Comparison of ENCODE assay signal across 2 cellular contexts in genomic region chr6:24933266-24933665, GRCh38.
TF ChIP-seq lines count a peak whose summit lies in the region.

No MANE protein-coding gene starts in this region.

TF ChIP-seq in H1, 55 proteins besides CTCF, POLR2A, EP300 and RAD21:
- TF ChIP-seq E2F6 (IDR thresholded peaks at IDR 0.05) (no peak), EZH2 (IDR thresholded peaks at IDR 0.05; ENCODE audit: low read depth, low read length, severe bottlenecking) (no peak), SP1 (IDR thresholded peaks at IDR 0.05; ENCODE audit: low read depth, low read length) (no peak), SIRT6 (IDR thresholded peaks at IDR 0.05; ENCODE audit: low read length) (no peak), USF2 (IDR thresholded peaks at IDR 0.05; ENCODE audit: low read length) (no peak), KDM1A (IDR thresholded peaks at IDR 0.05; ENCODE audit: borderline replicate concordance, low read length) (no peak), JUND (IDR thresholded peaks at IDR 0.05; ENCODE audit: low read length) (no peak), HDAC2 (IDR thresholded peaks at IDR 0.05; ENCODE audit: borderline replicate concordance in 1 of 2, low read depth in 2 of 2, low read length in 2 of 2) (no peak), SIN3A (conservative IDR thresholded peaks at IDR 0.05 in 1 of 2, IDR thresholded peaks at IDR 0.05 in 1 of 2; ENCODE audit: low read depth in 1 of 2, low read length in 2 of 2) (no peak), ASH2L (IDR thresholded peaks at IDR 0.05; ENCODE audit: low read length) (no peak), SP4 (IDR thresholded peaks at IDR 0.05; ENCODE audit: low read length) (no peak), TBP (IDR thresholded peaks at IDR 0.05; ENCODE audit: low read depth, low read length) (no peak)

TF ChIP-seq in SK-N-SH treated with all-trans-retinoic acid at 6 μM for 48 hours, 23 proteins besides CTCF, POLR2A, EP300 and RAD21:
- TF ChIP-seq TSHZ2 (CRISPR knock-in tag; IDR thresholded peaks at IDR 0.05), result no peak
- TF ChIP-seq PPARA (CRISPR knock-in tag; IDR thresholded peaks at IDR 0.05; ENCODE audit: borderline replicate concordance), result no peak
